ENCODE assay signal across 12 cellular contexts in genomic region chr9:35845824-35846771, GRCh38. TPM values are rescaled to one million over a fixed set of nuclear protein-coding genes. Genes with fewer than 3 reads are reported as not detected.
A peak's percentile ranks its signal among the peaks of the same experiment; 100 is the strongest.
DNase-seq lines count a peak whose midpoint lies in the region; ATAC-seq and TF ChIP-seq lines count a peak whose summit lies in the region.
"Had no signal": no experiment of that assay in that cellular context is flagged by ENCODE, and none has a peak within 500 bp of the region (broad histone marks: within the 10 kb centered on the region; RNA-seq: fewer than 3 reads in every experiment).

No MANE protein-coding gene starts in this region.

- CTCF ChIA-PET in activated CD8-positive, alpha-beta T cell treated with anti-CD3 and anti-CD28 coated beads, Interleukin-2, amount 10 ng/mL, durations not matched to agents 7 days and 5 days (lab: Charles Lee): interaction anchor here (0.7 to 4.5 kb wide), 9 partner anchors 11 to 199 kb away, joined by 3 to 24 read pairs (median 4); no protein-coding TSS in a partner anchor

- no peak for ATAC-seq in activated CD8-positive, alpha-beta T cell treated with anti-CD3 and anti-CD28 coated beads, Interleukin-2, amount 10 ng/mL, durations not matched to agents 7 days and 5 days

- intact Hi-C loops in vagina (cut with DNase I): loop anchor here (5.0 kb wide), 1 partner anchor 49 kb away; no protein-coding TSS in a partner anchor

- no peak for TF ChIP-seq CTCF in progenitor cell of endocrine pancreas (IDR thresholded peaks at IDR 0.05; ENCODE audit: unreplicated experiment)
- TF ChIP-seq CTCF in vagina (IDR thresholded peaks at IDR 0.05): no peak

- H3K27me3 ChIP-seq in iPS-18a (ENCODE audit: control insufficient read depth, insufficient read depth, low read length) (peaks cover 26% of the 10 kb centered on the region), vagina (no peaks in the 10 kb centered on the region)

- H3K9me3 Mint-ChIP-seq in activated CD8-positive, alpha-beta T cell treated with anti-CD3 and anti-CD28 coated beads, Interleukin-2, amount 10 ng/mL, durations not matched to agents 7 days and 5 days (ENCODE audit: insufficient read depth): no peaks in the 10 kb centered on the region
- no peaks in the 10 kb centered on the region for H3K9me3 Mint-ChIP-seq in progenitor cell of endocrine pancreas (ENCODE audit: low read depth)
- H3K9me3 Mint-ChIP-seq: CD8-positive, alpha-beta memory T cell had no signal

- peaks cover 37% of the 10 kb centered on the region for H3K4me1 Mint-ChIP-seq in activated CD8-positive, alpha-beta T cell treated with anti-CD3 and anti-CD28 coated beads, Interleukin-2, amount 10 ng/mL, durations not matched to agents 7 days and 5 days (ENCODE audit: low read depth)
- H3K4me1 Mint-ChIP-seq in progenitor cell of endocrine pancreas (ENCODE audit: low read depth): peaks cover 11% of the 10 kb centered on the region

- no peak overlapping the region for H3K27ac ChIP-seq in iPS-18a (ENCODE audit: low read length)
- no peak overlapping the region for H3K27ac ChIP-seq in vagina

- DNase-seq in ELF-1 (ENCODE audit: low read depth, low spot score): peak; percentile 16
- DNase-seq in activated CD8-positive, alpha-beta T cell treated with anti-CD3 and anti-CD28 coated beads, Interleukin-2, amount 10 ng/mL, durations not matched to agents 7 days and 5 days: no peak
- DNase-seq in progenitor cell of endocrine pancreas (ENCODE audit: low spot score, unreplicated experiment): peak; percentile 14
- DNase-seq in RPMI8226: no peak
- no peak for DNase-seq in NCI-H226
- no peak for DNase-seq in activated T-cell treated with anti-CD3 and anti-CD28 coated beads, Interleukin-2, amount 50 U/mL, for 48 hours
- DNase-seq in vagina (ENCODE audit: extremely low spot score in 2 of 2): no peak
- DNase-seq: activated T-cell treated with anti-CD3 and anti-CD28 coated beads for 4 hours; CD8-positive, alpha-beta memory T cell; NCI-H1105 treated with DMSO at 0.1 percent for 48 hours had no signal

- H3K4me1 ChIP-seq in iPS-18a (ENCODE audit: control insufficient read depth, low read depth, low read length): peaks cover 19% of the 10 kb centered on the region
- peaks cover 30% of the 10 kb centered on the region for H3K4me1 ChIP-seq in vagina

- no peaks in the 10 kb centered on the region for H3K27me3 Mint-ChIP-seq in activated CD8-positive, alpha-beta T cell treated with anti-CD3 and anti-CD28 coated beads, Interleukin-2, amount 10 ng/mL, durations not matched to agents 7 days and 5 days (ENCODE audit: low read depth)
- H3K27me3 Mint-ChIP-seq in progenitor cell of endocrine pancreas: peaks cover 23% of the 10 kb centered on the region
- H3K27me3 Mint-ChIP-seq: CD8-positive, alpha-beta memory T cell had no signal

- POLR2A ChIA-PET in activated CD8-positive, alpha-beta T cell treated with anti-CD3 and anti-CD28 coated beads, Interleukin-2, amount 10 ng/mL, durations not matched to agents 7 days and 5 days (lab: Charles Lee): interaction anchor here (1.3 kb wide), 1 partner anchor 13 kb away, joined by 4 read pairs; no protein-coding TSS in a partner anchor

- no peak overlapping the region for H3K9ac ChIP-seq in iPS-18a (ENCODE audit: low read length)

- no peaks in the 10 kb centered on the region for H3K36me3 Mint-ChIP-seq in activated CD8-positive, alpha-beta T cell treated with anti-CD3 and anti-CD28 coated beads, Interleukin-2, amount 10 ng/mL, durations not matched to agents 7 days and 5 days (ENCODE audit: low read depth)
- H3K36me3 Mint-ChIP-seq in progenitor cell of endocrine pancreas (ENCODE audit: insufficient read depth): peaks cover 14% of the 10 kb centered on the region

- TF ChIP-seq POLR2A in vagina (IDR thresholded peaks at IDR 0.05): no peak

- peak overlapping the region; percentile 32 for H3K27ac Mint-ChIP-seq in activated CD8-positive, alpha-beta T cell treated with anti-CD3 and anti-CD28 coated beads, Interleukin-2, amount 10 ng/mL, durations not matched to agents 7 days and 5 days
- H3K27ac Mint-ChIP-seq in progenitor cell of endocrine pancreas: peak overlapping the region; percentile 19

- no peaks in the 10 kb centered on the region for H3K36me3 ChIP-seq in iPS-18a (ENCODE audit: control insufficient read depth, low read depth, low read length)
- H3K36me3 ChIP-seq in vagina: peaks cover 0 to 3% of the 10 kb centered on the region in 2 donors

- H3K4me3 ChIP-seq in iPS-18a (ENCODE audit: low read length) (peak overlapping the region; percentile 60), vagina (no peak overlapping the region)

- H3K4me3 Mint-ChIP-seq in activated CD8-positive, alpha-beta T cell treated with anti-CD3 and anti-CD28 coated beads, Interleukin-2, amount 10 ng/mL, durations not matched to agents 7 days and 5 days: no peak overlapping the region
- H3K4me3 Mint-ChIP-seq in progenitor cell of endocrine pancreas (ENCODE audit: low read depth): peak overlapping the region; percentile 20
- H3K4me3 Mint-ChIP-seq: CD8-positive, alpha-beta memory T cell had no signal

- no peaks in the 10 kb centered on the region for H3K9me3 ChIP-seq in iPS-18a (ENCODE audit: control insufficient read depth, low read depth, low read length)
- no peaks in the 10 kb centered on the region for H3K9me3 ChIP-seq in vagina

RNA-seq across cellular contexts. Expression of gene TMEM8B, which starts 17.1 kb away (rescaled TPM):
- total RNA-seq in activated CD8-positive, alpha-beta T cell treated with anti-CD3 and anti-CD28 coated beads, Interleukin-2, amount 10 ng/mL, durations not matched to agents 7 days and 5 days: 1 to 10 TPM; 1.6 to 2.3 TPM
- total RNA-seq in progenitor cell of endocrine pancreas (24.1 and 25.4 TPM in 2 replicates), vagina (11.3 TPM)

RNA-seq across cellular contexts. Expression of gene FAM221B, which starts 17.6 kb away (rescaled TPM):
- not detected for total RNA-seq in activated CD8-positive, alpha-beta T cell treated with anti-CD3 and anti-CD28 coated beads, Interleukin-2, amount 10 ng/mL, durations not matched to agents 7 days and 5 days
- not detected in 2 replicates for total RNA-seq in progenitor cell of endocrine pancreas
- total RNA-seq in vagina: not detected
- total RNA-seq: cardiac septum; CD8-positive, alpha-beta memory T cell had no signal

RNA-seq across cellular contexts. Expression of gene OR13J1, which starts 24.1 kb away (rescaled TPM):
- total RNA-seq in activated CD8-positive, alpha-beta T cell treated with anti-CD3 and anti-CD28 coated beads, Interleukin-2, amount 10 ng/mL, durations not matched to agents 7 days and 5 days: not detected
- total RNA-seq in progenitor cell of endocrine pancreas: not detected in 2 replicates
- not detected for total RNA-seq in vagina
- total RNA-seq: cardiac septum; CD8-positive, alpha-beta memory T cell had no signal

RNA-seq across cellular contexts. Expression of gene HINT2, which starts 31.3 kb away (rescaled TPM):
- 10 to 100 TPM; 74.7 to 76.8 TPM for total RNA-seq in activated CD8-positive, alpha-beta T cell treated with anti-CD3 and anti-CD28 coated beads, Interleukin-2, amount 10 ng/mL, durations not matched to agents 7 days and 5 days
- total RNA-seq in progenitor cell of endocrine pancreas (37.7 and 41.5 TPM in 2 replicates), vagina (24.1 TPM)

RNA-seq across cellular contexts. Expression of gene SPAG8, which starts 34.0 kb away (rescaled TPM):
- 1 to 10 TPM; 1.3 to 1.5 TPM for total RNA-seq in activated CD8-positive, alpha-beta T cell treated with anti-CD3 and anti-CD28 coated beads, Interleukin-2, amount 10 ng/mL, durations not matched to agents 7 days and 5 days
- total RNA-seq in progenitor cell of endocrine pancreas: 2.9 and 3.2 TPM in 2 replicates
- not detected for total RNA-seq in vagina

Comparison
In these comparisons a context has a peak if more than half of its experiments do, and no peak if none do; other contexts are left out.
1. DNase-seq: peak in ELF-1 (single experiment) and progenitor cell of endocrine pancreas (single experiment); none in activated CD8-positive, alpha-beta T cell treated with anti-CD3 and anti-CD28 coated beads, Interleukin-2, amount 10 ng/mL, durations not matched to agents 7 days and 5 days (single experiment), RPMI8226 (single experiment), NCI-H226 (single experiment), activated T-cell treated with anti-CD3 and anti-CD28 coated beads, Interleukin-2, amount 50 U/mL, for 48 hours (0 of 2) and vagina (0 of 2).